8 cellular contexts compared by ENCODE assay signal in genomic region chr6:157830354-157831017, GRCh38. TPM values are rescaled to one million over a fixed set of nuclear protein-coding genes. Genes with fewer than 3 reads are reported as not detected.
A peak's percentile ranks its signal among the peaks of the same experiment; 100 is the strongest.
DNase-seq lines count a peak whose midpoint lies in the region; ATAC-seq and TF ChIP-seq lines count a peak whose summit lies in the region.

No MANE protein-coding gene starts in this region.

- 78 to 92% methylated on average over 4 of the region's 6 CpGs for WGBS in mesodermal cell (ENCODE audit: insufficient coverage in 2 of 2), 2 experiments

- H3K4me1 ChIP-seq in mesodermal cell (ENCODE audit: control insufficient read depth, insufficient read depth, low read length, poor library complexity, severe bottlenecking), result peaks cover 14% of the 10 kb centered on the region

- TF ChIP-seq CTCF in foreskin fibroblast (IDR thresholded peaks at IDR 0.05; ENCODE audit: low read depth, low read length), result no peak

- peak overlapping the region; percentile 23 for H3K27ac ChIP-seq in mesodermal cell (ENCODE audit: low read depth, low read length, severe bottlenecking)

- peaks cover 6% of the 10 kb centered on the region for H3K36me3 ChIP-seq in mesodermal cell (ENCODE audit: control insufficient read depth, insufficient read depth, low read length)

- no peaks in the 10 kb centered on the region for H3K9me3 ChIP-seq in mesodermal cell (ENCODE audit: control insufficient read depth, low read length)

- DNase-seq in NCI-H524 treated with DMSO at 0.1 percent for 48 hours (lab: John Stamatoyannopoulos, UW) (peak; percentile 79), DMS114 treated with DMSO at 0.1 percent for 48 hours (lab: John Stamatoyannopoulos, UW; ENCODE audit: unreplicated experiment) (no peak), foreskin fibroblast (no peak), NCI-H2227 treated with DMSO at 0.1 percent for 48 hours (lab: John Stamatoyannopoulos, UW) (no peak)
- DNase-seq in NK-92 treated with Interleukin-12 subunit alpha and Interleukin-12 subunit beta, amount 100 ng/mL, for 24 hours (lab: John Stamatoyannopoulos, UW), result no peak

- ATAC-seq in GM18868 (IDR thresholded peaks at IDR 0.05; ENCODE audit: unreplicated experiment), result peak; percentile 85
- peak; percentile 97 for ATAC-seq in HG02642 (IDR thresholded peaks at IDR 0.05; ENCODE audit: poor library complexity, unreplicated experiment)

- H3K4me3 ChIP-seq in mesodermal cell (ENCODE audit: extremely low read depth, insufficient read depth, low read length, poor library complexity, severe bottlenecking), result no peak overlapping the region
- no peak overlapping the region for H3K4me3 ChIP-seq in foreskin fibroblast (ENCODE audit: low read depth in 1 of 2, low read length in 2 of 2)

RNA-seq across cellular contexts. Expression of gene SNX9, which starts 7.4 kb away (rescaled TPM):
- 30.4 TPM for polyA plus RNA-seq in mesodermal cell (2013, experiment 1 of 2)
- 34.5 TPM for polyA plus RNA-seq in mesodermal cell (2013, experiment 2 of 2)
